8 cellular contexts compared by ENCODE assay signal in the genomic region with DNA sequence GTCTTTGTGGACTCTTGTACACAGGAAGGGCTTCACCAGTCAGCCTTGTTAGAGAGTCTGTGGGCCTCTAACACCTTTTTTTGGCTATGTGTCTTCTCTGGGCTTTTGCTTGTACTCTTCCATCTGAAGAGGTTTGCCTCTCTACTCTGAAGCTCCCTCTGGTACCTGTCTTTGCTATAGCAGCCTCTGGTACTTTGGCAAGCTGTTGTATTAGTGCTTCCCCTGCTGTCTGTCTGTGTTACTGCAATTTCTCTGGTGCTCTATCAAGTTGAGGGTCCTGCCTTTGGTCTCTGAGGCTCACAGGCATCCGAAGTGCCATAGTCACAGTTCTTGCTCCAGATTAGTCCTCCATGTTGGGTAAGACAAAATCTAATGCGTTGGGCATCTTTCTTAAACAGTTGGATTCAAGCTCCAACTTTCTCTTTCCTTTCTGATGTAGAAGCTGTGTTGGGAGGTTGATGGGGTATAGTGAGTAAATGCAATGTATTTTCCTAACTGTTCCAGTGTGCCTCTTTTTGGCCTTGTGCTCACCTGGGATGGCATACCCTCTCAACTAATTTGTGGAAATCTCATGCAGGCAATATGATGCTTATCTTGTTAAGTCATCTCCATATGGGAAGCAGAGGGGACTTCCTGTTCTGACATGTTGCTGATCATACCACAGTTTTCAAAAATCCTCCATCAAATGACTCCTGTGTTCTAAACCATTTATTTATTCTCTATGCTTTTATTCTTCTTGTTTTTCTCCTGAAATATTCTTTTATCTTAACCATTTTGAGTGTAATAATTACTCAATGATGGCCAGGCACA.
A peak's percentile ranks its signal among the peaks of the same experiment; 100 is the strongest.
DNase-seq lines count a peak whose midpoint lies in the region; ATAC-seq and TF ChIP-seq lines count a peak whose summit lies in the region.

No MANE protein-coding gene starts in this region.

- H3K36me3 ChIP-seq in H7 (replicated peaks; ENCODE audit: control insufficient read depth, insufficient read depth, low read length) (peaks cover 7% of the 10 kb centered on the region), thyroid gland (peaks cover 7 to 10% of the 10 kb centered on the region in 2 donors)

- H3K27ac Mint-ChIP-seq in activated T-cell treated with anti-CD3 and anti-CD28 coated beads, Interleukin-2, amount 50 U/mL, for 24 hours, result peak overlapping the region; percentile 80

- intact Hi-C loops in thyroid gland (cut with DNase I), result no loop called here

- H3K4me3 ChIP-seq in H7 (ENCODE audit: insufficient read depth, low read depth, low read length) (no peak overlapping the region), thyroid gland (replicated peaks in 1 of 3) (no peak overlapping the region)

- no peaks in the 10 kb centered on the region for H3K27me3 ChIP-seq in H7 (ENCODE audit: control insufficient read depth, insufficient read depth, low read length)
- H3K27me3 ChIP-seq in thyroid gland, result no peaks in the 10 kb centered on the region

- H3K36me3 Mint-ChIP-seq in activated T-cell treated with anti-CD3 and anti-CD28 coated beads, Interleukin-2, amount 50 U/mL, for 24 hours (ENCODE audit: low read depth), result peaks cover 88% of the 10 kb centered on the region

- peaks cover 15% of the 10 kb centered on the region for H3K9me3 Mint-ChIP-seq in activated T-cell treated with anti-CD3 and anti-CD28 coated beads, Interleukin-2, amount 50 U/mL, for 24 hours

- H3K27me3 Mint-ChIP-seq in activated T-cell treated with anti-CD3 and anti-CD28 coated beads, Interleukin-2, amount 50 U/mL, for 24 hours, result no peaks in the 10 kb centered on the region

- peak overlapping the region; percentile 21 for H3K4me3 Mint-ChIP-seq in activated T-cell treated with anti-CD3 and anti-CD28 coated beads, Interleukin-2, amount 50 U/mL, for 24 hours

- H3K4me1 ChIP-seq in thyroid gland, result peaks cover 6 to 12% of the 10 kb centered on the region in 2 donors

- H3K9me3 ChIP-seq in thyroid gland, result no peaks in the 10 kb centered on the region

- WGBS in thyroid gland, 2 donors, result 74 to 79% methylated on average over 2 of the region's 2 CpGs

- H3K4me1 Mint-ChIP-seq in activated T-cell treated with anti-CD3 and anti-CD28 coated beads, Interleukin-2, amount 50 U/mL, for 24 hours (ENCODE audit: low read depth), result peaks cover 56% of the 10 kb centered on the region

- no peak for ATAC-seq in GM21737 (IDR thresholded peaks at IDR 0.05; ENCODE audit: unreplicated experiment)

- peak in 4 of 6 experiments; percentile 17 to 47 (median 30) for TF ChIP-seq CTCF in thyroid gland (IDR thresholded peaks at IDR 0.05)

- peak; percentile 8 for DNase-seq in activated T-cell treated with anti-CD3 and anti-CD28 coated beads for 24 hours (ENCODE audit: low read depth)
- DNase-seq in activated T-cell treated with anti-CD3 and anti-CD28 coated beads, Interleukin-2, amount 50 U/mL, for 1 hour, result no peak
- peak; percentile 52 for DNase-seq in H7
- DNase-seq in NCI-H2227 (lab: John Stamatoyannopoulos, UW; ENCODE audit: unreplicated experiment), result peak; percentile 42
- no peak for DNase-seq in activated T-cell treated with anti-CD3 and anti-CD28 coated beads, Interleukin-2, amount 50 U/mL, for 24 hours
- DNase-seq in hepatic stellate cell (ENCODE audit: low spot score), result peak; percentile 7
- DNase-seq in thyroid gland, result no peak

- TF ChIP-seq POLR2A in thyroid gland (IDR thresholded peaks at IDR 0.05), result no peak

- no peak overlapping the region for H3K27ac ChIP-seq in thyroid gland

Comparison
In these comparisons a context has a peak if more than half of its experiments do, and no peak if none do; other contexts are left out.
1. DNase-seq: peak in activated T-cell treated with anti-CD3 and anti-CD28 coated beads for 24 hours (single experiment), H7 (single experiment), NCI-H2227 (single experiment) and hepatic stellate cell (single experiment); none in activated T-cell treated with anti-CD3 and anti-CD28 coated beads, Interleukin-2, amount 50 U/mL, for 1 hour (single experiment), activated T-cell treated with anti-CD3 and anti-CD28 coated beads, Interleukin-2, amount 50 U/mL, for 24 hours (single experiment) and thyroid gland (0 of 2).